In genomic region chr2:1377473-1377872, GRCh38 we compare ENCODE assay signal across 1 cellular context.
TF ChIP-seq lines count a peak whose summit lies in the region.

No MANE protein-coding gene starts in this region.

TF ChIP-seq in HepG2, 621 proteins besides CTCF, POLR2A, EP300 and RAD21 (continued from another document):
- TF ChIP-seq, protein P1, sequence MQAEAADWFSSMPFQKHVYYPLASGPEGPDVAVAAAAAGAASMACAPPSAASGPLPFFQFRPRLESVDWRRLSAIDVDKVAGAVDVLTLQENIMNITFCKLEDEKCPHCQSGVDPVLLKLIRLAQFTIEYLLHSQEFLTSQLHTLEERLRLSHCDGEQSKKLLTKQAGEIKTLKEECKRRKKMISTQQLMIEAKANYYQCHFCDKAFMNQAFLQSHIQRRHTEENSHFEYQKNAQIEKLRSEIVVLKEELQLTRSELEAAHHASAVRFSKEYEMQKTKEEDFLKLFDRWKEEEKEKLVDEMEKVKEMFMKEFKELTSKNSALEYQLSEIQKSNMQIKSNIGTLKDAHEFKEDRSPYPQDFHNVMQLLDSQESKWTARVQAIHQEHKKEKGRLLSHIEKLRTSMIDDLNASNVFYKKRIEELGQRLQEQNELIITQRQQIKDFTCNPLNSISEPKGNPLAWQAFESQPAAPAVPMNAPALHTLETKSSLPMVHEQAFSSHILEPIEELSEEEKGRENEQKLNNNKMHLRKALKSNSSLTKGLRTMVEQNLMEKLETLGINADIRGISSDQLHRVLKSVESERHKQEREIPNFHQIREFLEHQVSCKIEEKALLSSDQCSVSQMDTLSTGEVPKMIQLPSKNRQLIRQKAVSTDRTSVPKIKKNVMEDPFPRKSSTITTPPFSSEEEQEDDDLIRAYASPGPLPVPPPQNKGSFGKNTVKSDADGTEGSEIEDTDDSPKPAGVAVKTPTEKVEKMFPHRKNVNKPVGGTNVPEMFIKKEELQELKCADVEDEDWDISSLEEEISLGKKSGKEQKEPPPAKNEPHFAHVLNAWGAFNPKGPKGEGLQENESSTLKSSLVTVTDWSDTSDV (CRISPR knock-in tag; IDR thresholded peaks at IDR 0.05): no peak
- TF ChIP-seq ZNF30 (CRISPR knock-in tag; IDR thresholded peaks at IDR 0.05): no peak
- no peak for TF ChIP-seq CBX2 (IDR thresholded peaks at IDR 0.05; ENCODE audit: low read depth, low read length)
- TF ChIP-seq CBX2 (CRISPR knock-in tag; IDR thresholded peaks at IDR 0.05; ENCODE audit: low read depth): no peak
- TF ChIP-seq ZNF75D (CRISPR knock-in tag; IDR thresholded peaks at IDR 0.05; ENCODE audit: borderline replicate concordance): no peak
- no peak for TF ChIP-seq GLI4 (CRISPR knock-in tag; IDR thresholded peaks at IDR 0.05; ENCODE audit: borderline replicate concordance)
- TF ChIP-seq, protein P2, sequence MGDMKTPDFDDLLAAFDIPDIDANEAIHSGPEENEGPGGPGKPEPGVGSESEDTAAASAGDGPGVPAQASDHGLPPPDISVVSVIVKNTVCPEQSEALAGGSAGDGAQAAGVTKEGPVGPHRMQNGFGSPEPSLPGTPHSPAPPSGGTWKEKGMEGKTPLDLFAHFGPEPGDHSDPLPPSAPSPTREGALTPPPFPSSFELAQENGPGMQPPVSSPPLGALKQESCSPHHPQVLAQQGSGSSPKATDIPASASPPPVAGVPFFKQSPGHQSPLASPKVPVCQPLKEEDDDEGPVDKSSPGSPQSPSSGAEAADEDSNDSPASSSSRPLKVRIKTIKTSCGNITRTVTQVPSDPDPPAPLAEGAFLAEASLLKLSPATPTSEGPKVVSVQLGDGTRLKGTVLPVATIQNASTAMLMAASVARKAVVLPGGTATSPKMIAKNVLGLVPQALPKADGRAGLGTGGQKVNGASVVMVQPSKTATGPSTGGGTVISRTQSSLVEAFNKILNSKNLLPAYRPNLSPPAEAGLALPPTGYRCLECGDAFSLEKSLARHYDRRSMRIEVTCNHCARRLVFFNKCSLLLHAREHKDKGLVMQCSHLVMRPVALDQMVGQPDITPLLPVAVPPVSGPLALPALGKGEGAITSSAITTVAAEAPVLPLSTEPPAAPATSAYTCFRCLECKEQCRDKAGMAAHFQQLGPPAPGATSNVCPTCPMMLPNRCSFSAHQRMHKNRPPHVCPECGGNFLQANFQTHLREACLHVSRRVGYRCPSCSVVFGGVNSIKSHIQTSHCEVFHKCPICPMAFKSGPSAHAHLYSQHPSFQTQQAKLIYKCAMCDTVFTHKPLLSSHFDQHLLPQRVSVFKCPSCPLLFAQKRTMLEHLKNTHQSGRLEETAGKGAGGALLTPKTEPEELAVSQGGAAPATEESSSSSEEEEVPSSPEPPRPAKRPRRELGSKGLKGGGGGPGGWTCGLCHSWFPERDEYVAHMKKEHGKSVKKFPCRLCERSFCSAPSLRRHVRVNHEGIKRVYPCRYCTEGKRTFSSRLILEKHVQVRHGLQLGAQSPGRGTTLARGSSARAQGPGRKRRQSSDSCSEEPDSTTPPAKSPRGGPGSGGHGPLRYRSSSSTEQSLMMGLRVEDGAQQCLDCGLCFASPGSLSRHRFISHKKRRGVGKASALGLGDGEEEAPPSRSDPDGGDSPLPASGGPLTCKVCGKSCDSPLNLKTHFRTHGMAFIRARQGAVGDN (CRISPR knock-in tag; IDR thresholded peaks at IDR 0.05): no peak
- no peak for TF ChIP-seq MXD4 (CRISPR knock-in tag; IDR thresholded peaks at IDR 0.05)
- TF ChIP-seq, protein P3, sequence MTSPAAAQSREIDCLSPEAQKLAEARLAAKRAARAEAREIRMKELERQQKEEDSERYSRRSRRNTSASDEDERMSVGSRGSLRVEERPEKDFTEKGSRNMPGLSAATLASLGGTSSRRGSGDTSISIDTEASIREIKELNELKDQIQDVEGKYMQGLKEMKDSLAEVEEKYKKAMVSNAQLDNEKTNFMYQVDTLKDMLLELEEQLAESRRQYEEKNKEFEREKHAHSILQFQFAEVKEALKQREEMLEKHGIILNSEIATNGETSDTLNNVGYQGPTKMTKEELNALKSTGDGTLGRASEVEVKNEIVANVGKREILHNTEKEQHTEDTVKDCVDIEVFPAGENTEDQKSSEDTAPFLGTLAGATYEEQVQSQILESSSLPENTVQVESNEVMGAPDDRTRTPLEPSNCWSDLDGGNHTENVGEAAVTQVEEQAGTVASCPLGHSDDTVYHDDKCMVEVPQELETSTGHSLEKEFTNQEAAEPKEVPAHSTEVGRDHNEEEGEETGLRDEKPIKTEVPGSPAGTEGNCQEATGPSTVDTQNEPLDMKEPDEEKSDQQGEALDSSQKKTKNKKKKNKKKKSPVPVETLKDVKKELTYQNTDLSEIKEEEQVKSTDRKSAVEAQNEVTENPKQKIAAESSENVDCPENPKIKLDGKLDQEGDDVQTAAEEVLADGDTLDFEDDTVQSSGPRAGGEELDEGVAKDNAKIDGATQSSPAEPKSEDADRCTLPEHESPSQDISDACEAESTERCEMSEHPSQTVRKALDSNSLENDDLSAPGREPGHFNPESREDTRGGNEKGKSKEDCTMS (CRISPR knock-in tag; conservative IDR thresholded peaks at IDR 0.05): no peak
